ENCODE assay signal across 13 cellular contexts in genomic region chr5:62315376-62316049, GRCh38. TPM values are rescaled to one million over a fixed set of nuclear protein-coding genes. Genes with fewer than 3 reads are reported as not detected.
DNase-seq lines count a peak whose midpoint lies in the region; ATAC-seq and TF ChIP-seq lines count a peak whose summit lies in the region.
"Had no signal": no experiment of that assay in that cellular context is flagged by ENCODE, and none has a peak within 500 bp of the region (broad histone marks: within the 10 kb centered on the region; RNA-seq: fewer than 3 reads in every experiment).

No MANE protein-coding gene starts in this region.

- no peak for TF ChIP-seq CTCF in nephron progenitor cell (IDR thresholded peaks at IDR 0.05)

- no peaks in the 10 kb centered on the region for H3K9me3 Mint-ChIP-seq in activated CD4-positive, alpha-beta T cell treated with anti-CD3 and anti-CD28 coated beads, Interleukin-2, amount 10 ng/mL, durations not matched to agents 7 days and 5 days
- no peaks in the 10 kb centered on the region for H3K9me3 Mint-ChIP-seq in central memory CD8-positive, alpha-beta T cell
- no peaks in the 10 kb centered on the region for H3K9me3 Mint-ChIP-seq in nephron progenitor cell

- POLR2A ChIA-PET in activated CD4-positive, alpha-beta T cell treated with anti-CD3 and anti-CD28 coated beads, Interleukin-2, amount 10 ng/mL, durations not matched to agents 7 days and 5 days (lab: Charles Lee), result no interaction called here

- peaks cover 71% of the 10 kb centered on the region for H3K4me1 Mint-ChIP-seq in activated CD4-positive, alpha-beta T cell treated with anti-CD3 and anti-CD28 coated beads, Interleukin-2, amount 10 ng/mL, durations not matched to agents 7 days and 5 days
- H3K4me1 Mint-ChIP-seq in central memory CD8-positive, alpha-beta T cell, result peaks cover 83% of the 10 kb centered on the region
- H3K4me1 Mint-ChIP-seq in nephron progenitor cell, result peaks cover 35% of the 10 kb centered on the region

- CTCF ChIA-PET in activated CD4-positive, alpha-beta T cell treated with anti-CD3 and anti-CD28 coated beads, Interleukin-2, amount 10 ng/mL, durations not matched to agents 7 days and 5 days (lab: Charles Lee), result interaction anchor here (0.6 to 1.4 kb wide), 4 partner anchors 8 to 91 kb away, joined by 3 to 4 read pairs (median 4); partner anchors contain the start of gene KIF2A

- peaks cover 34% of the 10 kb centered on the region for H3K36me3 Mint-ChIP-seq in activated CD4-positive, alpha-beta T cell treated with anti-CD3 and anti-CD28 coated beads, Interleukin-2, amount 10 ng/mL, durations not matched to agents 7 days and 5 days (ENCODE audit: low read depth)
- peaks cover 18% of the 10 kb centered on the region for H3K36me3 Mint-ChIP-seq in central memory CD8-positive, alpha-beta T cell (ENCODE audit: insufficient read depth)
- H3K36me3 Mint-ChIP-seq in nephron progenitor cell (ENCODE audit: low read depth), result peaks cover 6% of the 10 kb centered on the region

- DNase-seq in activated CD4-positive, alpha-beta T cell treated with anti-CD3 and anti-CD28 coated beads, Interleukin-2, amount 10 ng/mL, durations not matched to agents 7 days and 5 days, result no peak
- DNase-seq in activated CD4-positive, alpha-beta T cell treated with anti-CD3 and anti-CD28 coated beads for 48 hours, result no peak
- DNase-seq in NCI-H82 treated with DMSO at 0.1 percent for 48 hours (lab: John Stamatoyannopoulos, UW; ENCODE audit: unreplicated experiment) (peak; percentile 62), nephron progenitor cell (no peak), HuH-7.5 (ENCODE audit: low spot score) (no peak), ACHN (no peak)
- DNase-seq in central memory CD8-positive, alpha-beta T cell (ENCODE audit: low spot score in 2 of 2), result no peak
- DNase-seq: colonic mucosa, DMS79, NCI-H2107, posterior cingulate gyrus, upper lobe of right lung had no signal

- H3K27me3 Mint-ChIP-seq in activated CD4-positive, alpha-beta T cell treated with anti-CD3 and anti-CD28 coated beads, Interleukin-2, amount 10 ng/mL, durations not matched to agents 7 days and 5 days, result no peaks in the 10 kb centered on the region
- no peaks in the 10 kb centered on the region for H3K27me3 Mint-ChIP-seq in central memory CD8-positive, alpha-beta T cell
- no peaks in the 10 kb centered on the region for H3K27me3 Mint-ChIP-seq in nephron progenitor cell (ENCODE audit: low read depth, poor library complexity)

- no peak for ATAC-seq in central memory CD8-positive, alpha-beta T cell (replicated peaks; ENCODE audit: extremely low read depth, poor library complexity, severe bottlenecking)
- ATAC-seq in HG03135 (IDR thresholded peaks at IDR 0.05; ENCODE audit: unreplicated experiment), result no peak
- ATAC-seq: upper lobe of right lung had no signal

- peak overlapping the region; percentile 43 for H3K27ac Mint-ChIP-seq in activated CD4-positive, alpha-beta T cell treated with anti-CD3 and anti-CD28 coated beads, Interleukin-2, amount 10 ng/mL, durations not matched to agents 7 days and 5 days
- peak overlapping the region; percentile 47 for H3K27ac Mint-ChIP-seq in central memory CD8-positive, alpha-beta T cell (ENCODE audit: low read depth)
- peak overlapping the region; percentile 11 for H3K27ac Mint-ChIP-seq in nephron progenitor cell

- in situ Hi-C loops in ACHN (cut with HindIII; ENCODE audit: low pct_ligation_motif_present, low pct_unique_long_range_greater_than_20kb, low sequenced_read_pairs), result no loop called here

- no peak overlapping the region for H3K4me3 Mint-ChIP-seq in activated CD4-positive, alpha-beta T cell treated with anti-CD3 and anti-CD28 coated beads, Interleukin-2, amount 10 ng/mL, durations not matched to agents 7 days and 5 days
- H3K4me3 Mint-ChIP-seq in central memory CD8-positive, alpha-beta T cell, result peak overlapping the region; percentile 6
- no peak overlapping the region for H3K4me3 Mint-ChIP-seq in nephron progenitor cell

RNA-seq across cellular contexts. Expression of gene KIF2A, which starts 9.5 kb away (rescaled TPM):
- total RNA-seq in activated CD4-positive, alpha-beta T cell treated with anti-CD3 and anti-CD28 coated beads, Interleukin-2, amount 10 ng/mL, durations not matched to agents 7 days and 5 days, result 100 to 1,000 TPM; 151 to 204 TPM
